In genomic region chr1:234950598-234950997, GRCh38 we compare ENCODE assay signal across 20 cellular contexts.
"Had no signal": no experiment of that assay in that cellular context is flagged by ENCODE, and none has a peak within 500 bp of the region (broad histone marks: within the 10 kb centered on the region; RNA-seq: fewer than 3 reads in every experiment).

No MANE protein-coding gene starts in this region.

- H3K4me1 ChIP-seq: testis had no signal

- H3K4me3 ChIP-seq: gastroesophageal sphincter, psoas muscle, spleen, testis, tibial nerve, upper lobe of right lung had no signal

- H3K27me3 ChIP-seq: gastroesophageal sphincter, neutrophil, spleen, testis, tibial nerve, upper lobe of right lung had no signal

- ATAC-seq: esophagus mucosa; gastroesophageal sphincter; naive thymus-derived CD4-positive, alpha-beta T cell; psoas muscle; sciatic nerve; stimulated activated naive B cell treated with anti-CD40 and anti-IgM and Interleukin-4, amounts not matched to agents 10 μg/mL and 1 μg/mL and 100 μg/mL, for 72 hours; stimulated activated naive CD8-positive, alpha-beta T cell treated with anti-CD3 and anti-CD28 coated beads, Interleukin-15, amount 100 ng/mL, for 72 hours; upper lobe of right lung had no signal

- H3K36me3 ChIP-seq: gastroesophageal sphincter, neutrophil, spleen, tibial nerve, upper lobe of right lung had no signal

- H3K9me3 ChIP-seq: neutrophil, testis, upper lobe of right lung had no signal

- H3K27ac ChIP-seq: gastroesophageal sphincter, neutrophil, psoas muscle, spleen, testis, tibial nerve, upper lobe of right lung had no signal

- DNase-seq: cerebellar nuclear complex; effector CD4-positive, alpha-beta T cell; endodermal cell; glutamatergic neuron; naive thymus-derived CD4-positive, alpha-beta T cell; psoas muscle; retina; spleen; stimulated activated CD4-positive, alpha-beta T cell treated with anti-CD3 and anti-CD28 coated beads, Interleukin-15, amount 100 ng/mL, for 24 hours; stimulated activated CD4-positive, alpha-beta T cell treated with anti-CD3 and anti-CD28 coated beads, Interleukin-1b, Interleukin-23, amount 100 ng/mL, for 48 hours; stimulated activated CD4-positive, alpha-beta T cell treated with anti-CD3 and anti-CD28 coated beads, Interleukin-4, amount 100 ng/mL, for 4 hours; stimulated activated naive B cell treated with anti-CD40 and anti-IgM and Interleukin-4, amounts not matched to agents 10 μg/mL and 1 μg/mL and 100 μg/mL, for 72 hours; stimulated activated naive CD8-positive, alpha-beta T cell treated with anti-CD3 and anti-CD28 coated beads, Interleukin-15, amount 100 ng/mL, for 72 hours; testis; upper lobe of right lung had no signal
